ENCODE assay signal across 8 cellular contexts in genomic region chr9:121268598-121269029, GRCh38. TPM values are rescaled to one million over a fixed set of nuclear protein-coding genes. Genes with fewer than 3 reads are reported as not detected.
DNase-seq lines count a peak whose midpoint lies in the region; ATAC-seq, FAIRE-seq and TF ChIP-seq lines count a peak whose summit lies in the region.

No MANE protein-coding gene starts in this region.

- BruUV-seq in K562 (replicated peaks; lab: Mats Ljungman, UMichigan), result no TSS peak

- POLR2A ChIA-PET in K562 (lab: Yijun Ruan, JAX), result interaction anchor here (0.6 to 2.2 kb wide), 11 partner anchors 9 to 608 kb away, joined by 3 to 12 read pairs (median 7); no protein-coding TSS in a partner anchor

- H3K27ac ChIP-seq in K562 (ENCODE audit: extremely low read depth, low read depth, low read length) (no peak overlapping the region), thoracic aorta (peak overlapping the region; percentile 90 to 99)

- peaks cover 26% of the 10 kb centered on the region for H3K27me3 Mint-ChIP-seq in activated CD4-positive, alpha-beta T cell treated with anti-CD3 and anti-CD28 coated beads, Interleukin-2, amount 10 ng/mL, durations not matched to agents 24 days and 14 days

- no peak overlapping the region for H3K27ac Mint-ChIP-seq in activated CD4-positive, alpha-beta T cell treated with anti-CD3 and anti-CD28 coated beads, Interleukin-2, amount 10 ng/mL, durations not matched to agents 24 days and 14 days

- peak overlapping the region; percentile 42 to 84; a peak in 3 of 4 replicates for H3K9ac ChIP-seq in K562 (ENCODE audit: insufficient read depth in 1 of 2, low read depth in 2 of 2, low read length in 2 of 2)

- H3K36me3 Mint-ChIP-seq in activated CD4-positive, alpha-beta T cell treated with anti-CD3 and anti-CD28 coated beads, Interleukin-2, amount 10 ng/mL, durations not matched to agents 24 days and 14 days (ENCODE audit: low read depth), result no peaks in the 10 kb centered on the region

- no peak for TF ChIP-seq EP300 in K562 (IDR thresholded peaks at IDR 0.05; ENCODE audit: low read length)

- peak overlapping the region; percentile 49 for H3K4me3 ChIP-seq in Jurkat, Clone E6-1 (ENCODE audit: low read length)
- peak overlapping the region; percentile 62 for H3K4me3 ChIP-seq in K562
- H3K4me3 ChIP-seq in thoracic aorta, result peak overlapping the region; percentile 90

- in situ Hi-C loops in K562 (cut with MboI), result no loop called here

- H3K9me3 ChIP-seq in K562 (replicated peaks; ENCODE audit: control insufficient read depth, insufficient read depth, low read depth, low read length) (no peaks in the 10 kb centered on the region), thoracic aorta (no peaks in the 10 kb centered on the region)

- peaks cover 14% of the 10 kb centered on the region for H3K4me1 Mint-ChIP-seq in activated CD4-positive, alpha-beta T cell treated with anti-CD3 and anti-CD28 coated beads, Interleukin-2, amount 10 ng/mL, durations not matched to agents 24 days and 14 days

- intact Hi-C loops in activated CD4-positive, alpha-beta T cell treated with anti-CD3 and anti-CD28 coated beads, Interleukin-2, amount 10 ng/mL, durations not matched to agents 24 days and 14 days (cut with micrococcal nuclease), result no loop called here
- intact Hi-C loops in K562 (cut with micrococcal nuclease), result loop anchor here (5.0 kb wide), 1 partner anchor 41 kb away; no protein-coding TSS in a partner anchor

- H3K4me3 Mint-ChIP-seq in activated CD4-positive, alpha-beta T cell treated with anti-CD3 and anti-CD28 coated beads, Interleukin-2, amount 10 ng/mL, durations not matched to agents 24 days and 14 days, result peak overlapping the region; percentile 78

- no peak for TF ChIP-seq RAD21 in K562 (CRISPR knock-in tag; conservative IDR thresholded peaks at IDR 0.05 in 1 of 2, IDR thresholded peaks at IDR 0.05 in 1 of 2)

- peak; percentile 73 for ATAC-seq in K562
- ATAC-seq in left lobe of liver, result peak; percentile 8
- ATAC-seq in thoracic aorta (ENCODE audit: insufficient number of reproducible peaks, low FRiP score, low read depth), result no peak
- ATAC-seq in GM18517 (IDR thresholded peaks at IDR 0.05; ENCODE audit: unreplicated experiment), result no peak
- ATAC-seq in HG03378 (IDR thresholded peaks at IDR 0.05; ENCODE audit: unreplicated experiment), result no peak

- H3K4me1 ChIP-seq in K562 (replicated peaks in 1 of 2; ENCODE audit: control insufficient read depth in 2 of 2, insufficient read depth in 2 of 2, low read length in 2 of 2) (peaks cover 14 to 31% of the 10 kb centered on the region in 2 experiments), thoracic aorta (ENCODE audit: control insufficient read depth in 1 of 2, low read depth in 2 of 2) (peaks cover 29 to 48% of the 10 kb centered on the region in 2 donors)

- H3K79me2 ChIP-seq in K562 (ENCODE audit: control insufficient read depth, insufficient read depth, low read length), result no peaks in the 10 kb centered on the region

- DNase-seq in activated CD4-positive, alpha-beta T cell treated with anti-CD3 and anti-CD28 coated beads, Interleukin-2, amount 10 ng/mL, durations not matched to agents 24 days and 14 days, result no peak
- no peak for DNase-seq in activated CD4-positive, alpha-beta T cell treated with anti-CD3 and anti-CD28 coated beads, Interleukin-2, amount 50 U/mL, for 4 hours
- no peak for DNase-seq in Jurkat, Clone E6-1 (ENCODE audit: low read depth, low spot score)
- no peak for DNase-seq in K562 (ENCODE audit: extremely low read depth in 1 of 4, low spot score in 3 of 4)
- DNase-seq in left lobe of liver (ENCODE audit: low spot score), result peak; percentile 45
- DNase-seq in thoracic aorta (ENCODE audit: low spot score), result no peak

- no peaks in the 10 kb centered on the region for H4K20me1 ChIP-seq in K562 (replicated peaks; ENCODE audit: control insufficient read depth, insufficient read depth, low read length)

- H3K4me2 ChIP-seq in K562 (ENCODE audit: insufficient read depth, low read length), result peak overlapping the region; percentile 84

- H3K36me3 ChIP-seq in K562 (ENCODE audit: control insufficient read depth, insufficient read depth, low read length) (no peaks in the 10 kb centered on the region), thoracic aorta (no peaks in the 10 kb centered on the region)

- peak overlapping the region; percentile 69 for H2AFZ ChIP-seq in K562 (ENCODE audit: low read depth, low read length)

- H3K9me1 ChIP-seq in K562 (ENCODE audit: control insufficient read depth, insufficient read depth, low read length), result no peaks in the 10 kb centered on the region

- no peaks in the 10 kb centered on the region for H3K9me3 Mint-ChIP-seq in activated CD4-positive, alpha-beta T cell treated with anti-CD3 and anti-CD28 coated beads, Interleukin-2, amount 10 ng/mL, durations not matched to agents 24 days and 14 days

- 7% methylated on average over 5 of the region's 5 CpGs for WGBS in K562 (ENCODE audit: insufficient coverage, low coverage, missing lambda C conversion rate)

- no peaks in the 10 kb centered on the region for H3K27me3 ChIP-seq in K562 (ENCODE audit: control insufficient read depth in 2 of 2, insufficient read depth in 2 of 2, low read length in 2 of 2)
- no peaks in the 10 kb centered on the region for H3K27me3 ChIP-seq in thoracic aorta (replicated peaks; ENCODE audit: insufficient read depth)

- TF ChIP-seq CTCF in K562 (IDR thresholded peaks at IDR 0.05 in 2 of 3, conservative IDR thresholded peaks at IDR 0.05 in 1 of 3; ENCODE audit: insufficient read depth in 2 of 3, low read depth in 1 of 3, low read length in 3 of 3) (no peak), thoracic aorta (IDR thresholded peaks at IDR 0.05) (no peak)

- CTCF ChIA-PET in K562 (lab: Yijun Ruan, JAX; ENCODE audit: low intra/inter-chr PET ratio), result no interaction called here

- no peak for TF ChIP-seq POLR2A in K562 (conservative IDR thresholded peaks at IDR 0.05)

- FAIRE-seq in K562 (lab: Jason Lieb, UNC), result no peak

TF ChIP-seq in K562, 482 proteins besides CTCF, POLR2A, EP300 and RAD21:
- TF ChIP-seq E2F1 (CRISPR knock-in tag; IDR thresholded peaks at IDR 0.05), result no peak
- TF ChIP-seq CTBP1 (IDR thresholded peaks at IDR 0.05; ENCODE audit: borderline replicate concordance), result peak; percentile 35; the same call in 1 of the 2 replicates
- 0 out of 2 replicates have a peak, but pooled peaks have one; percentile 5 for TF ChIP-seq ETV5 (CRISPR knock-in tag; IDR thresholded peaks at IDR 0.05; ENCODE audit: low read depth)
- no peak for TF ChIP-seq MITF (IDR thresholded peaks at IDR 0.05)
- no peak for TF ChIP-seq ZNF561 (CRISPR knock-in tag; conservative IDR thresholded peaks at IDR 0.05)
- TF ChIP-seq ZNF707 (CRISPR knock-in tag; conservative IDR thresholded peaks at IDR 0.05), result no peak
- no peak for TF ChIP-seq ARNT (IDR thresholded peaks at IDR 0.05)
- peak; percentile 73 for TF ChIP-seq SPI1 (IDR thresholded peaks at IDR 0.05; ENCODE audit: borderline replicate concordance, low read depth, low read length)

RNA-seq across cellular contexts. Expression of gene GSN, which starts 0.7 kb away (rescaled TPM):
- 1.4 and 1.5 TPM in 2 replicates for total RNA-seq in activated CD4-positive, alpha-beta T cell treated with anti-CD3 and anti-CD28 coated beads, Interleukin-2, amount 10 ng/mL, durations not matched to agents 24 days and 14 days
- 21.1 TPM for polyA plus RNA-seq in Jurkat, Clone E6-1 (2012; ENCODE audit: insufficient read depth, insufficient read length)
- 15.3 and 27.0 TPM in 2 replicates for total RNA-seq in K562 (2011; cell fraction: chromatin; rRNA removed; ENCODE audit: low replicate concordance)
- total RNA-seq in K562 (2011; cell fraction: nucleolus; rRNA removed), result 9.9 and 11.0 TPM in 2 replicates
- total RNA-seq in K562 (2011; cell fraction: nucleoplasm; rRNA removed), result 8.1 and 9.2 TPM in 2 replicates
- 8.2 and 10.8 TPM in 2 replicates for total RNA-seq in K562 (2014; rRNA removed)
- total RNA-seq in K562 (2014; rRNA removed; fragmentation: Illumina TruSeq; extraction: Trizol), result 3.3 and 3.5 TPM in 2 replicates
- 12.3 and 12.4 TPM in 2 replicates for total RNA-seq in K562 (2015; rRNA removed; fragmentation: Illumina TruSeq; extraction: Trizol)
- total RNA-seq in K562 (2021), result 9.0 and 9.6 TPM in 2 replicates
- 16.6 and 24.2 TPM in 2 replicates for polyA plus RNA-seq in K562 (2011; rRNA removed)
- 27.5 and 34.5 TPM in 2 replicates for polyA plus RNA-seq in K562 (2011; cell fraction: cytosol; rRNA removed)
- polyA plus RNA-seq in K562 (2011; cell fraction: nucleus; rRNA removed), result 15.8 and 17.0 TPM in 2 replicates
- 11.2 and 34.5 TPM in 2 replicates for polyA plus RNA-seq in K562 (2012)
- polyA plus RNA-seq in K562 (2014; fragmentation: Illumina TruSeq; extraction: Trizol), result 5.2 and 7.4 TPM in 2 replicates
- under 1 TPM; 0.39 to 0.41 TPM for polyA plus RNA-seq in K562 (2014; fragmentation: Nextera tagmentation; extraction: Ambion mirVana)
- 7.5 and 11.2 TPM in 2 replicates for polyA plus RNA-seq in K562 (2014; rRNA removed)
- polyA minus RNA-seq in K562 (2011; rRNA and poly(A)+ RNA removed), result 23.7 and 31.3 TPM in 2 replicates
- 24.8 and 27.9 TPM in 2 replicates for polyA minus RNA-seq in K562 (2011; cell fraction: cytosol; rRNA and poly(A)+ RNA removed)
- polyA minus RNA-seq in K562 (2011; cell fraction: nucleus; rRNA and poly(A)+ RNA removed), result 6.2 and 9.0 TPM in 2 replicates
- 30.8 TPM for total RNA-seq in left lobe of liver
- 1,000 to 10,000 TPM; 3,187 to 4,234 TPM for total RNA-seq in thoracic aorta

Comparison
In these comparisons a context has a peak if more than half of its experiments do, and no peak if none do; other contexts are left out.
1. ATAC-seq: peak in K562 (single experiment) and left lobe of liver (single experiment); none in thoracic aorta (single experiment), GM18517 (single experiment) and HG03378 (single experiment).
2. RNA of gene GSN, which starts 0.7 kb away (total RNA-seq): 3,187 to 4,234 TPM in thoracic aorta; 30.8 TPM in left lobe of liver (single experiment), 3.3 to 27.0 TPM in K562 and 1.4 to 1.5 TPM in activated CD4-positive, alpha-beta T cell treated with anti-CD3 and anti-CD28 coated beads, Interleukin-2, amount 10 ng/mL, durations not matched to agents 24 days and 14 days; every median in the first group is over 100 times any median in the second.
3. Peak in every context shown above with its lines, with median percentiles within 50 percentile points of each other: H3K4me3 ChIP-seq.